In genomic region chr3:135007622-135008021, GRCh38 we compare ENCODE assay signal across 20 cellular contexts.
DNase-seq lines count a peak whose midpoint lies in the region; ATAC-seq and TF ChIP-seq lines count a peak whose summit lies in the region.
"Had no signal": no experiment of that assay in that cellular context is flagged by ENCODE, and none has a peak within 500 bp of the region (broad histone marks: within the 10 kb centered on the region; RNA-seq: fewer than 3 reads in every experiment).

No MANE protein-coding gene starts in this region.

- no peak overlapping the region for H3K23ac ChIP-seq in trophoblast cell (ENCODE audit: low read length)

- H3K9ac ChIP-seq in trophoblast cell (ENCODE audit: low read length), result no peak overlapping the region

- H3K27me3 Mint-ChIP-seq in activated naive CD4-positive, alpha-beta T cell treated with anti-CD3 and anti-CD28 coated beads for 36 hours (ENCODE audit: low read depth), result no peaks in the 10 kb centered on the region
- H3K27me3 Mint-ChIP-seq: B cell; CD4-positive, CD25-positive, alpha-beta regulatory T cell; T-cell had no signal

- H3K27me3 ChIP-seq in trophoblast cell (ENCODE audit: insufficient read depth, low read length), result no peaks in the 10 kb centered on the region

- H2AK5ac ChIP-seq in trophoblast cell (ENCODE audit: low read length), result no peak overlapping the region

- CTCF ChIA-PET in activated naive CD4-positive, alpha-beta T cell treated with anti-CD3 and anti-CD28 coated beads for 36 hours (lab: Charles Lee), result no interaction called here

- H3K9me3 Mint-ChIP-seq in activated naive CD4-positive, alpha-beta T cell treated with anti-CD3 and anti-CD28 coated beads for 36 hours, result peaks cover 4% of the 10 kb centered on the region

- no peak overlapping the region for H2AFZ ChIP-seq in trophoblast cell (ENCODE audit: insufficient read depth, low read length, poor library complexity)
- H2AFZ ChIP-seq: PC-9 had no signal

- H3K27ac ChIP-seq in trophoblast cell (ENCODE audit: low read depth, low read length), result no peak overlapping the region
- H3K27ac ChIP-seq: PC-9 had no signal

- H3K4ac ChIP-seq in trophoblast cell (ENCODE audit: low read depth, low read length), result no peak overlapping the region

- H3K36me3 Mint-ChIP-seq in activated naive CD4-positive, alpha-beta T cell treated with anti-CD3 and anti-CD28 coated beads for 36 hours (ENCODE audit: low read depth), result no peaks in the 10 kb centered on the region
- H3K36me3 Mint-ChIP-seq: CD4-positive, CD25-positive, alpha-beta regulatory T cell; T-cell had no signal

- intact Hi-C loops in activated naive CD4-positive, alpha-beta T cell treated with anti-CD3 and anti-CD28 coated beads for 36 hours (cut with micrococcal nuclease), result no loop called here

- no peaks in the 10 kb centered on the region for H3K36me3 ChIP-seq in trophoblast cell (ENCODE audit: control insufficient read depth in 1 of 2, insufficient read depth in 2 of 2, low read length in 2 of 2)

- no peak overlapping the region for H4K91ac ChIP-seq in trophoblast cell (ENCODE audit: low read depth, low read length)

- H3K4me3 ChIP-seq in fibroblast of mammary gland (ENCODE audit: control insufficient read depth, low read depth, low read length), result no peak overlapping the region
- H3K4me3 ChIP-seq in trophoblast cell (ENCODE audit: low read depth, low read length), result no peak overlapping the region
- H3K4me3 ChIP-seq: GM12878, PC-9 had no signal

- H2BK12ac ChIP-seq in trophoblast cell (ENCODE audit: low read length), result no peak overlapping the region

- DNase-seq in ELR (ENCODE audit: low read depth), result peak; percentile 35
- DNase-seq in M059J (ENCODE audit: low read depth), result peak; percentile 84
- peak; percentile 6 for DNase-seq in fibroblast of mammary gland (ENCODE audit: low read depth)
- peak; percentile 29 to 56 for DNase-seq in trophoblast cell
- DNase-seq in NCI-H510A treated with DMSO at 0.1 percent for 48 hours (lab: John Stamatoyannopoulos, UW), result no peak
- no peak for DNase-seq in activated naive CD4-positive, alpha-beta T cell treated with anti-CD3 and anti-CD28 coated beads for 36 hours
- DNase-seq: Caco-2; CD4-positive, CD25-positive, alpha-beta regulatory T cell; DMS53; GOT3; NCI-H1417; NCI-H187 treated with DMSO at 0.1 percent for 48 hours; NCI-H446 treated with DMSO at 0.1 percent for 48 hours; NCI-H82; PC-9; T-cell had no signal

- no peaks in the 10 kb centered on the region for H3K79me1 ChIP-seq in trophoblast cell (ENCODE audit: low read length)

- no peak overlapping the region for H2BK5ac ChIP-seq in trophoblast cell (ENCODE audit: low read depth, low read length, poor library complexity)

- H3K4me3 Mint-ChIP-seq in activated naive CD4-positive, alpha-beta T cell treated with anti-CD3 and anti-CD28 coated beads for 36 hours, result no peak overlapping the region
- H3K4me3 Mint-ChIP-seq: B cell; CD4-positive, CD25-positive, alpha-beta regulatory T cell; T-cell had no signal

- H3K4me1 Mint-ChIP-seq in activated naive CD4-positive, alpha-beta T cell treated with anti-CD3 and anti-CD28 coated beads for 36 hours (ENCODE audit: low read depth), result no peaks in the 10 kb centered on the region
- H3K4me1 Mint-ChIP-seq: B cell; CD4-positive, CD25-positive, alpha-beta regulatory T cell; T-cell had no signal

- TF ChIP-seq CTCF in fibroblast of mammary gland (conservative IDR thresholded peaks at IDR 0.05; ENCODE audit: control insufficient read depth, insufficient read depth, low read depth, low read length), result no peak

- no peak overlapping the region for H3K18ac ChIP-seq in trophoblast cell (ENCODE audit: low read length)

- H3K4me2 ChIP-seq in trophoblast cell (ENCODE audit: low read length), result no peak overlapping the region
- H3K4me2 ChIP-seq: PC-9 had no signal

- H3K4me1 ChIP-seq in trophoblast cell (ENCODE audit: control insufficient read depth in 1 of 2, insufficient read depth in 2 of 2, low read length in 2 of 2), result no peaks in the 10 kb centered on the region
- H3K4me1 ChIP-seq: Caco-2 had no signal

- no peak for ATAC-seq in HG02571 (IDR thresholded peaks at IDR 0.05; ENCODE audit: unreplicated experiment)
- ATAC-seq: GM12878, Right ventricle myocardium inferior, T-cell had no signal

- no peak overlapping the region for H3K14ac ChIP-seq in trophoblast cell (ENCODE audit: low read length)

- no peak overlapping the region for H2BK120ac ChIP-seq in trophoblast cell (ENCODE audit: insufficient read depth, low read length, poor library complexity)

- WGBS in trophoblast cell (ENCODE audit: extremely low coverage, insufficient coverage, insufficient read length), result no CpG with 5 or more reads among the region's 7 CpGs

- no peaks in the 10 kb centered on the region for H3K79me2 ChIP-seq in trophoblast cell (ENCODE audit: control insufficient read depth, insufficient read depth, low read length, poor library complexity)

- no peak overlapping the region for H3K27ac Mint-ChIP-seq in activated naive CD4-positive, alpha-beta T cell treated with anti-CD3 and anti-CD28 coated beads for 36 hours
- H3K27ac Mint-ChIP-seq: B cell; CD4-positive, CD25-positive, alpha-beta regulatory T cell; T-cell had no signal

- H3K9me3 ChIP-seq in trophoblast cell (ENCODE audit: insufficient read depth, low read depth, low read length), result peaks cover 2% of the 10 kb centered on the region
- H3K9me3 ChIP-seq: Caco-2 had no signal

- H4K12ac ChIP-seq in trophoblast cell (ENCODE audit: low read depth, low read length), result no peak overlapping the region

- H4K8ac ChIP-seq in trophoblast cell (ENCODE audit: low read depth, low read length), result no peak overlapping the region

Comparison
In these comparisons a context has a peak if more than half of its experiments do, and no peak if none do; other contexts are left out.
1. DNase-seq: peak in ELR (single experiment), M059J (single experiment), fibroblast of mammary gland (single experiment) and trophoblast cell (2 of 2); none in NCI-H510A treated with DMSO at 0.1 percent for 48 hours (single experiment) and activated naive CD4-positive, alpha-beta T cell treated with anti-CD3 and anti-CD28 coated beads for 36 hours (single experiment).